8 cellular contexts compared by ENCODE assay signal in the genomic region with DNA sequence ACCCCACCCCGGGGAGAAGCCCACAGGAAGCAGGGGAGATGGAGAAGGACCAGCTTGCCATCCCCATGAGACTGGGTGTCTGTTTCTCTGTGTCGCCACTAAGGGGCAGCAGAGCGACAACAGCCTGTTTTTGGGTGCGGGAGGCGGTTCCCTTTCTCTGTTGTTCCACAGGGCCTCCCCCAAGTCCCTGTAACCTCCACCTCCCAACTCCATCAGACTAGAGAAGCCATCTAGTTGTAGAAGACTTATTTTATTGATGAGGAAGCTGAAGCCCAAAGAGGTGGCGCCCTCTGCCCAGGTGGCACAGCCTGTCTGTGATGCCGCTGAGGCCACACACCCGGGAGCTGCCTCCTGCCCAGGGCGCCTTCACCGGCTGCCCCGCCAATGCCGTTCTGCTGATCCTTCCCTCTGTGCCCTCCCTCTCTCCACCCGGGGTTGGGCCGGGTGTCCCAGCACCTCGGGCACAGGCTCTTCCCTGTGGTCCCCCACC. TPM values are rescaled to one million over a fixed set of nuclear protein-coding genes. Genes with fewer than 3 reads are reported as not detected.
DNase-seq lines count a peak whose midpoint lies in the region; ATAC-seq and TF ChIP-seq lines count a peak whose summit lies in the region.

No MANE protein-coding gene starts in this region.

- no peaks in the 10 kb centered on the region for H4K20me1 ChIP-seq in mammary epithelial cell (ENCODE audit: insufficient read depth, low read length)

- no peaks in the 10 kb centered on the region for H3K36me3 ChIP-seq in mammary epithelial cell (ENCODE audit: insufficient read depth, low read length)

- TF ChIP-seq CTCF in WI38 (IDR thresholded peaks at IDR 0.05; ENCODE audit: low read depth, low read length) (peak; percentile 81), mammary epithelial cell (conservative IDR thresholded peaks at IDR 0.05 in 1 of 2, IDR thresholded peaks at IDR 0.05 in 1 of 2; ENCODE audit: extremely low read depth in 1 of 2, insufficient read depth in 1 of 2, low read depth in 1 of 2, low read length in 2 of 2) (peak; percentile 82 to 83)

- no peak overlapping the region for H3K27ac ChIP-seq in mammary epithelial cell (ENCODE audit: insufficient read depth, low read depth, low read length)

- dilution Hi-C loops in mammary epithelial cell (cut with HindIII; ENCODE audit: low sequenced_read_pairs), result no loop called here

- no peak overlapping the region for H3K4me2 ChIP-seq in mammary epithelial cell (ENCODE audit: insufficient read depth, low read depth, low read length)

- peak; percentile 72 for DNase-seq in Right ventricle myocardium superior
- DNase-seq in Right ventricle myocardium inferior (ENCODE audit: missing footprints), result no peak
- DNase-seq in NCI-H146 treated with DMSO at 0.1 percent for 48 hours (lab: John Stamatoyannopoulos, UW; ENCODE audit: unreplicated experiment), result peak; percentile 25
- DNase-seq in mammary epithelial cell, result peak; percentile 45
- DNase-seq in left colon, result peak; percentile 79 to 81
- peak; percentile 59 for DNase-seq in stimulated activated CD8-positive, alpha-beta memory T cell treated with anti-CD3 and anti-CD28 coated beads, Interleukin-12 subunit alpha, Interleukin-12 subunit beta, amount 100 ng/mL, for 1 hour (ENCODE audit: low read depth)

- ATAC-seq in Right ventricle myocardium superior (ENCODE audit: poor library complexity) (no peak), Right ventricle myocardium inferior (no peak), left colon (peak; percentile 16), HG02623 (IDR thresholded peaks at IDR 0.05; ENCODE audit: unreplicated experiment) (no peak)

- no peaks in the 10 kb centered on the region for H3K9me3 ChIP-seq in mammary epithelial cell (replicated peaks; ENCODE audit: insufficient read depth, low read length)

- in situ Hi-C loops in mammary epithelial cell (cut with MboI; ENCODE audit: low sequenced_read_pairs in 2 of 2), result no loop called here

- H3K4me3 ChIP-seq in WI38 (ENCODE audit: low read depth, low read length) (no peak overlapping the region), mammary epithelial cell (replicated peaks in 1 of 3; ENCODE audit: insufficient read depth in 1 of 3, low read depth in 2 of 3, low read length in 3 of 3) (no peak overlapping the region)

- H3K79me2 ChIP-seq in mammary epithelial cell (ENCODE audit: insufficient read depth, low read length), result peaks cover 17% of the 10 kb centered on the region

- peaks cover 50% of the 10 kb centered on the region for H3K4me1 ChIP-seq in mammary epithelial cell (ENCODE audit: insufficient read depth, low read length)

- 44% methylated on average over 11 of the region's 15 CpGs for WGBS in mammary epithelial cell (ENCODE audit: low coverage, missing lambda C conversion rate)

- H3K27me3 ChIP-seq in mammary epithelial cell (ENCODE audit: insufficient read depth, low read length), result no peaks in the 10 kb centered on the region

- H3K9ac ChIP-seq in mammary epithelial cell (ENCODE audit: insufficient read depth, low read length), result no peak overlapping the region

- H2AFZ ChIP-seq in mammary epithelial cell (ENCODE audit: low read depth, low read length), result no peak overlapping the region

- BruUV-seq in mammary epithelial cell (replicated peaks; lab: Mats Ljungman, UMichigan), result no TSS peak

- CTCF ChIA-PET in mammary epithelial cell (lab: Charles Lee; ENCODE audit: low non-redundant PET), result interaction anchor here (0.6 kb wide), 1 partner anchor 61 kb away, joined by 6 read pairs; the partner anchor contains the start of gene IVD

- intact Hi-C loops in Right ventricle myocardium superior (cut with DNase I) (no loop called here), Right ventricle myocardium inferior (cut with DNase I) (no loop called here), mammary epithelial cell (cut with micrococcal nuclease) (loop anchor here (1.0 to 10.0 kb wide), 4 partner anchors 10 to 160 kb away; no protein-coding TSS in a partner anchor), left colon (cut with DNase I, micrococcal nuclease) (no loop called here)

RNA-seq across cellular contexts. Expression of gene CCDC9B, which starts 3.9 kb away (rescaled TPM):
- total RNA-seq in Right ventricle myocardium superior (155 TPM), Right ventricle myocardium inferior (162 TPM), mammary epithelial cell (100 to 1,000 TPM in 1 of 2 donors, 10 to 100 TPM in 1; 67.3 to 164 TPM), left colon (10 to 100 TPM; 28.1 to 43.5 TPM)
- polyA plus RNA-seq in mammary epithelial cell, result 7.4 TPM
- polyA minus RNA-seq in mammary epithelial cell, result 99.0 TPM

RNA-seq across cellular contexts. Expression of gene PHGR1, which starts 6.2 kb away (rescaled TPM):
- total RNA-seq in Right ventricle myocardium superior (not detected), Right ventricle myocardium inferior (not detected), mammary epithelial cell (not detected), left colon (1,000 to 10,000 TPM; 3,013 to 3,634 TPM)
- polyA plus RNA-seq in mammary epithelial cell, result not detected
- polyA minus RNA-seq in mammary epithelial cell, result not detected

RNA-seq across cellular contexts. Expression of gene DISP2, which starts 13.3 kb away (rescaled TPM):
- total RNA-seq in Right ventricle myocardium superior (5.9 TPM), Right ventricle myocardium inferior (3.9 TPM), mammary epithelial cell (1 to 10 TPM in 1 of 2 donors, under 1 TPM in 1; under 0.01 to 1.6 TPM), left colon (10 to 100 TPM in 1 of 2 donors, 1 to 10 TPM in 1; 8.3 to 13.7 TPM)
- polyA plus RNA-seq in mammary epithelial cell, result 0.54 TPM
- 0.47 TPM for polyA minus RNA-seq in mammary epithelial cell

RNA-seq across cellular contexts. Expression of gene INAFM2, which starts 21.2 kb away (rescaled TPM):
- total RNA-seq in Right ventricle myocardium superior (56.2 TPM), Right ventricle myocardium inferior (55.6 TPM), mammary epithelial cell (10 to 100 TPM; 25.5 to 28.0 TPM), left colon (10 to 100 TPM; 18.1 to 26.9 TPM)
- 10.9 TPM for polyA plus RNA-seq in mammary epithelial cell
- polyA minus RNA-seq in mammary epithelial cell, result 40.5 TPM

RNA-seq across cellular contexts. Expression of gene PLCB2, which starts 36.9 kb away (rescaled TPM):
- total RNA-seq in Right ventricle myocardium superior, result 7.7 TPM
- 8.2 TPM for total RNA-seq in Right ventricle myocardium inferior
- total RNA-seq in mammary epithelial cell, result 1 to 10 TPM in 1 of 2 donors, under 1 TPM in 1; 0.67 to 1.4 TPM
- 0.97 TPM for polyA plus RNA-seq in mammary epithelial cell
- polyA minus RNA-seq in mammary epithelial cell, result not detected
- 10 to 100 TPM in 1 of 2 donors, 1 to 10 TPM in 1; 6.0 to 11.2 TPM for total RNA-seq in left colon

Comparison
In these comparisons a context has a peak if more than half of its experiments do, and no peak if none do; other contexts are left out.
1. RNA of gene PHGR1, which starts 6.2 kb away (total RNA-seq): 3,013 to 3,634 TPM in left colon; not detected in Right ventricle myocardium inferior (single experiment), not detected in Right ventricle myocardium superior (single experiment) and not detected in mammary epithelial cell; every median in the first group is over 1,000 times any median in the second.